In genomic region chr22:38867124-38867455, GRCh38 we compare ENCODE assay signal across 1 cellular context.
TF ChIP-seq lines count a peak whose summit lies in the region.

No MANE protein-coding gene starts in this region.

TF ChIP-seq in IMR-90, 13 proteins besides CTCF, POLR2A, EP300 and RAD21 (continued from another document):
- TF ChIP-seq, protein P1, sequence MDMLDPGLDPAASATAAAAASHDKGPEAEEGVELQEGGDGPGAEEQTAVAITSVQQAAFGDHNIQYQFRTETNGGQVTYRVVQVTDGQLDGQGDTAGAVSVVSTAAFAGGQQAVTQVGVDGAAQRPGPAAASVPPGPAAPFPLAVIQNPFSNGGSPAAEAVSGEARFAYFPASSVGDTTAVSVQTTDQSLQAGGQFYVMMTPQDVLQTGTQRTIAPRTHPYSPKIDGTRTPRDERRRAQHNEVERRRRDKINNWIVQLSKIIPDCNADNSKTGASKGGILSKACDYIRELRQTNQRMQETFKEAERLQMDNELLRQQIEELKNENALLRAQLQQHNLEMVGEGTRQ (IDR thresholded peaks at IDR 0.05; ENCODE audit: low read depth, low read length) = no peak
- TF ChIP-seq CHD1 (IDR thresholded peaks at IDR 0.05; ENCODE audit: low read depth, low read length) = no peak
- no peak for TF ChIP-seq MAZ (IDR thresholded peaks at IDR 0.05; ENCODE audit: borderline replicate concordance, low read depth, low read length)
- TF ChIP-seq BHLHE40 (IDR thresholded peaks at IDR 0.05; ENCODE audit: low read depth, low read length) = no peak
- no peak for TF ChIP-seq SMC3 (IDR thresholded peaks at IDR 0.05; ENCODE audit: low read depth, low read length)
- TF ChIP-seq RCOR1 (IDR thresholded peaks at IDR 0.05; ENCODE audit: insufficient replicate concordance, low read length) = no peak
- TF ChIP-seq ELK1 (IDR thresholded peaks at IDR 0.05; ENCODE audit: borderline replicate concordance, low read depth, low read length) = no peak
- TF ChIP-seq MAFK (IDR thresholded peaks at IDR 0.05; ENCODE audit: low read depth, low read length) = no peak
- TF ChIP-seq CEBPB (IDR thresholded peaks at IDR 0.05; ENCODE audit: low read depth, low read length) = no peak
- TF ChIP-seq FOS (IDR thresholded peaks at IDR 0.05; ENCODE audit: low read depth, low read length) = no peak
